23 cellular contexts compared by ENCODE assay signal in genomic region chr6:33667072-33667471, GRCh38.
"Had no signal": no experiment of that assay in that cellular context is flagged by ENCODE, and none has a peak within 500 bp of the region (broad histone marks: within the 10 kb centered on the region; RNA-seq: fewer than 3 reads in every experiment).

No MANE protein-coding gene starts in this region.

- FAIRE-seq: HTR-8/SVneo, RCC 7860 had no signal

- H3K36me3 ChIP-seq: MG63 had no signal

- H3K4me3 ChIP-seq: MG63, SJSA1, SK-N-MC had no signal

- H3K27me3 ChIP-seq: MG63, SJSA1 had no signal

- H3K27ac ChIP-seq: HL-60, SJSA1, SK-N-MC had no signal

- H3K4me1 ChIP-seq: SJSA1 had no signal

- H3K9me3 ChIP-seq: MG63, SJSA1 had no signal

- DNase-seq: Karpas-422, KG1, MG63, NCI-H1092, NCI-H1105 treated with DMSO at 0.1 percent for 48 hours, NCI-H1417 treated with DMSO at 0.1 percent for 48 hours, NCI-H187, NCI-H2029, NCI-H2081 treated with DMSO at 0.1 percent for 48 hours, NCI-H2171, NCI-H226, NCI-H446, NCI-H510A, NCI-H524 treated with DMSO at 0.1 percent for 48 hours, NCI-H69, NCI-H774, RPMI8226, SIG-M5 had no signal
